23 cellular contexts compared by ENCODE assay signal in genomic region chr9:128713411-128713780, GRCh38. TPM values are rescaled to one million over a fixed set of nuclear protein-coding genes. Genes with fewer than 3 reads are reported as not detected.
DNase-seq lines count a peak whose midpoint lies in the region; ATAC-seq and TF ChIP-seq lines count a peak whose summit lies in the region.
"Had no signal": no experiment of that assay in that cellular context is flagged by ENCODE, and none has a peak within 500 bp of the region (broad histone marks: within the 10 kb centered on the region; RNA-seq: fewer than 3 reads in every experiment).

No MANE protein-coding gene starts in this region.

- H3K4me3 ChIP-seq in BE2C (ENCODE audit: low read depth, low read length), result no peak overlapping the region
- no peak overlapping the region for H3K4me3 ChIP-seq in H7 (ENCODE audit: insufficient read depth, low read depth, low read length)
- no peak overlapping the region for H3K4me3 ChIP-seq in SJCRH30
- H3K4me3 ChIP-seq: GM23338 had no signal

- H3K4me1 ChIP-seq in BE2C (no peaks in the 10 kb centered on the region), SJCRH30 (no peaks in the 10 kb centered on the region)

- DNase-seq in BE2C, result peak; percentile 3
- DNase-seq in H7, result peak; percentile 29
- DNase-seq in posterior vena cava (ENCODE audit: low spot score), result peak; percentile 41
- DNase-seq in SK-N-DZ (ENCODE audit: low spot score), result no peak
- DNase-seq in SJCRH30, result no peak
- DNase-seq: CD4-positive, alpha-beta memory T cell; DMS 273 treated with DMSO at 0.1 percent for 48 hours; DMS79 treated with DMSO at 0.1 percent for 48 hours; Kasumi-1; NCI-H1694; NCI-H2081; NCI-H2171; NCI-H345; NCI-H524; NCI-H774; NK-92 treated with Interleukin-12 subunit alpha and Interleukin-12 subunit beta, amount 100 ng/mL, for 24 hours had no signal

- TF ChIP-seq CTCF in BE2C (IDR thresholded peaks at IDR 0.05; ENCODE audit: low read depth, low read length), result no peak

- H3K36me3 ChIP-seq in BE2C (no peaks in the 10 kb centered on the region; the same call in 1 of the 2 replicates), H7 (replicated peaks; ENCODE audit: control insufficient read depth, insufficient read depth, low read length) (peaks cover 7% of the 10 kb centered on the region), SJCRH30 (peaks cover 41% of the 10 kb centered on the region)

- intact Hi-C loops in posterior vena cava (cut with DNase I), result no loop called here

- ATAC-seq in esophagus mucosa, result peak; percentile 22
- ATAC-seq in HG02885 (IDR thresholded peaks at IDR 0.05; ENCODE audit: poor library complexity, unreplicated experiment), result no peak
- no peak for ATAC-seq in GM21529 (IDR thresholded peaks at IDR 0.05; ENCODE audit: unreplicated experiment)
- ATAC-seq: HCT116 had no signal

- H3K27me3 ChIP-seq in BE2C (no peaks in the 10 kb centered on the region), H7 (ENCODE audit: control insufficient read depth, insufficient read depth, low read length) (no peaks in the 10 kb centered on the region), SJCRH30 (no peaks in the 10 kb centered on the region)

- H3K27ac ChIP-seq in SJCRH30, result no peak overlapping the region
- H3K27ac ChIP-seq: RWPE1 had no signal

- H3K9me3 ChIP-seq in BE2C (no peaks in the 10 kb centered on the region), SJCRH30 (replicated peaks) (no peaks in the 10 kb centered on the region)
- H3K9me3 ChIP-seq: Caco-2 had no signal

RNA-seq across cellular contexts. Expression of gene ZDHHC12, which starts 10.5 kb away (rescaled TPM):
- polyA plus RNA-seq in BE2C (2012; ENCODE audit: insufficient read depth, insufficient read length, low read depth), result 13.5 TPM
- 66.5 and 76.6 TPM in 2 replicates for total RNA-seq in H7 (2014; rRNA removed; shearing (Covaris generic))
- total RNA-seq in esophagus mucosa, result 54.4 TPM
- 1 to 10 TPM; 8.3 to 8.6 TPM for total RNA-seq in posterior vena cava
- 66.6 and 72.9 TPM in 2 replicates for polyA plus RNA-seq in SK-N-DZ (2014; cell fraction: cytosol; rRNA removed)
- polyA plus RNA-seq in SK-N-DZ (2014; cell fraction: nucleus; rRNA removed), result 33.1 and 39.4 TPM in 2 replicates
- 35.0 and 37.4 TPM in 2 replicates for total RNA-seq in SJCRH30 (2014; rRNA removed; shearing (Covaris generic))

RNA-seq across cellular contexts. Expression of gene PKN3, which starts 11.1 kb away (rescaled TPM):
- polyA plus RNA-seq in BE2C (2012; ENCODE audit: insufficient read depth, insufficient read length, low read depth), result 8.3 TPM
- total RNA-seq in H7 (2014; rRNA removed; shearing (Covaris generic)), result 29.4 and 35.0 TPM in 2 replicates
- total RNA-seq in esophagus mucosa, result 2.5 TPM
- 10 to 100 TPM in 1 of 2 donors, 1 to 10 TPM in 1; 8.8 to 11.4 TPM for total RNA-seq in posterior vena cava
- 11.3 and 16.0 TPM in 2 replicates for polyA plus RNA-seq in SK-N-DZ (2014; cell fraction: cytosol; rRNA removed)
- polyA plus RNA-seq in SK-N-DZ (2014; cell fraction: nucleus; rRNA removed), result 34.4 and 38.4 TPM in 2 replicates
- total RNA-seq in SJCRH30 (2014; rRNA removed; shearing (Covaris generic)), result 15.8 and 20.2 TPM in 2 replicates

RNA-seq across cellular contexts. Expression of gene SET, which starts 24.4 kb away (rescaled TPM):
- 442 TPM for polyA plus RNA-seq in BE2C (2012; ENCODE audit: insufficient read depth, insufficient read length, low read depth)
- total RNA-seq in H7 (2014; rRNA removed; shearing (Covaris generic)), result 798 and 1,235 TPM in 2 replicates
- 267 TPM for total RNA-seq in esophagus mucosa
- total RNA-seq in posterior vena cava, result 100 to 1,000 TPM; 189 to 240 TPM
- polyA plus RNA-seq in SK-N-DZ (2014; cell fraction: cytosol; rRNA removed), result 703 and 794 TPM in 2 replicates
- 501 and 513 TPM in 2 replicates for polyA plus RNA-seq in SK-N-DZ (2014; cell fraction: nucleus; rRNA removed)
- total RNA-seq in SJCRH30 (2014; rRNA removed; shearing (Covaris generic)), result 1,089 and 1,149 TPM in 2 replicates

RNA-seq across cellular contexts. Expression of gene DYNC2I2, which starts 56.7 kb away (rescaled TPM):
- polyA plus RNA-seq in BE2C (2012; ENCODE audit: insufficient read depth, insufficient read length, low read depth), result 84.7 TPM
- 82.3 and 113 TPM in 2 replicates for total RNA-seq in H7 (2014; rRNA removed; shearing (Covaris generic))
- 37.0 TPM for total RNA-seq in esophagus mucosa
- 10 to 100 TPM; 18.1 to 19.4 TPM for total RNA-seq in posterior vena cava
- 303 and 320 TPM in 2 replicates for polyA plus RNA-seq in SK-N-DZ (2014; cell fraction: cytosol; rRNA removed)
- polyA plus RNA-seq in SK-N-DZ (2014; cell fraction: nucleus; rRNA removed), result 840 and 963 TPM in 2 replicates
- total RNA-seq in SJCRH30 (2014; rRNA removed; shearing (Covaris generic)), result 58.3 and 61.5 TPM in 2 replicates

RNA-seq across cellular contexts. Expression of gene ZER1, which starts 58.3 kb away (rescaled TPM):
- polyA plus RNA-seq in BE2C (2012; ENCODE audit: insufficient read depth, insufficient read length, low read depth), result 24.4 TPM
- total RNA-seq in H7 (2014; rRNA removed; shearing (Covaris generic)), result 19.6 and 31.1 TPM in 2 replicates
- total RNA-seq in esophagus mucosa (23.2 TPM), posterior vena cava (10 to 100 TPM; 28.1 to 28.9 TPM)
- 14.9 and 22.3 TPM in 2 replicates for polyA plus RNA-seq in SK-N-DZ (2014; cell fraction: cytosol; rRNA removed)
- polyA plus RNA-seq in SK-N-DZ (2014; cell fraction: nucleus; rRNA removed), result 16.7 and 18.1 TPM in 2 replicates
- total RNA-seq in SJCRH30 (2014; rRNA removed; shearing (Covaris generic)), result 18.8 and 19.9 TPM in 2 replicates

Comparison
In these comparisons a context has a peak if more than half of its experiments do, and no peak if none do; other contexts are left out.
1. DNase-seq: peak in BE2C (single experiment), H7 (single experiment) and posterior vena cava (single experiment); none in SK-N-DZ (single experiment) and SJCRH30 (0 of 2).